In genomic region chr13:31161583-31162150, GRCh38 we compare ENCODE assay signal across 8 cellular contexts. TPM values are rescaled to one million over a fixed set of nuclear protein-coding genes. Genes with fewer than 3 reads are reported as not detected.
A peak's percentile ranks its signal among the peaks of the same experiment; 100 is the strongest.
DNase-seq lines count a peak whose midpoint lies in the region; ATAC-seq and TF ChIP-seq lines count a peak whose summit lies in the region.

Gene HSPH1 (minus strand): TSS chr13:31161904. CDS start chr13:31161582, 322 bp downstream.

- POLR2A ChIA-PET in BJ (lab: Charles Lee) = no interaction called here

- peak; percentile 85 for DNase-seq in BJ (ENCODE audit: low read depth)
- DNase-seq in NCI-H510A (lab: John Stamatoyannopoulos, UW) = peak; percentile 89
- peak; percentile 98 for DNase-seq in activated CD4-positive, alpha-beta T cell treated with anti-CD3 and anti-CD28 coated beads for 1 hour
- peak; percentile 82 for DNase-seq in cortex of kidney (lab: John Stamatoyannopoulos, UW)
- peak; percentile 99 for DNase-seq in left kidney (ENCODE audit: low read depth, low spot score)
- DNase-seq in stimulated activated CD4-positive, alpha-beta T cell treated with anti-CD3 and anti-CD28 coated beads, Interleukin-2, amount 100 ng/mL, for 24 hours = peak; percentile 98 to 99

- H3K4me3 ChIP-seq in BJ (ENCODE audit: low read depth, low read length) = peak within 1 kb of the TSS; percentile 66

- peak; percentile 91 for TF ChIP-seq POLR2A in GM19099 (IDR thresholded peaks at IDR 0.05; ENCODE audit: extremely low read depth, insufficient read length, low read depth)

- peak; percentile 30 for TF ChIP-seq CTCF in BJ (IDR thresholded peaks at IDR 0.05; ENCODE audit: insufficient read depth, low read depth, low read length)

- no peaks in the 10 kb centered on the region for H3K36me3 ChIP-seq in BJ (ENCODE audit: control insufficient read depth, insufficient read depth, low read length)

- no peaks in the 10 kb centered on the region for H3K27me3 ChIP-seq in BJ (ENCODE audit: control insufficient read depth, insufficient read depth, low read length)

- ATAC-seq in HG03432 (IDR thresholded peaks at IDR 0.05; ENCODE audit: unreplicated experiment) = peak; percentile 89

- CTCF ChIA-PET in BJ (lab: Yijun Ruan, JAX) = no interaction called here

RNA-seq across cellular contexts. Expression of gene HSPH1, which starts in this region (rescaled TPM):
- 15.0 and 30.2 TPM in 2 replicates for polyA plus RNA-seq in BJ (2011; rRNA removed)
- 7.1 and 8.3 TPM in 2 replicates for polyA minus RNA-seq in BJ (2011; rRNA and poly(A)+ RNA removed)

Comparison
In these comparisons a context has a peak if more than half of its experiments do, and no peak if none do; other contexts are left out.
1. Peak in every context shown above with its lines: DNase-seq, ATAC-seq and H3K4me3 ChIP-seq.